7 cellular contexts compared by ENCODE assay signal in the genomic region with DNA sequence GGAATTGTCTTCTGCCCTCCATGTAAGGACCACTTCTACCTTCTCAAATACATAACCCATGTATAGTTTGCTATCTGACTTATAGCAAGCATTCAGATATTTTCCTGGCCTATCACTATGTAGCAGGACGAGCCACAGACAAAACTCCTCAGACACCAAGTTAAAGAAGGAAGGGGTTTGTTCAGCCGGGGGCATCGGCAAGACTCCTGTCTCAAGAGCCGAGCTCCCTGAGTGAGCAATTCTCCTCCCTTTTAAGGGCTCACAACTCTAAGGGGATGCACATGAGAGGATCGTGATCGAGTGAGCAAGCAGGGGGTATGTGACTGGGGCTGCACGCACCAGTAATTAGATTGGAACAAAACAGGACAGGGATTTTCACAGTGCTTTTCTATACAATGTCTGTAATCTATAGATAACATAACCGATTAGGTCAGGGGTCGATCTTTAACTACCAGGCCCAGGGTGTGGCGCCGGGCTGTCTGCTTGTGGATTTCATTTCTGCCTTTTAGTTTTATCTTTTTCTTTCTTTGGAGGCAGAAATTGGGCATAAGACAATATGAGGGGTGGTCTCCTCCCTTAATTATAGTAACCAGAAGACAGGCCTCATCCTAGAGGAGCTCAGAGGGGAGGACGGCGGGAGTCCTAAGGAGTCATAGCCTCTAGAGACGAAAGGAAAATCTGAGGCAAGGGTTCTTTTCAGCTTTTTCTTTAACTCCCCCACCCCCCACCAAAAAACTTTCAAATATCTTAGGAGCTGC. TPM values are rescaled to one million over a fixed set of nuclear protein-coding genes. Genes with fewer than 3 reads are reported as not detected.
DNase-seq lines count a peak whose midpoint lies in the region; ATAC-seq, FAIRE-seq and TF ChIP-seq lines count a peak whose summit lies in the region.
"Not testable (repeated sequence)": the region's sequence is repeated elsewhere in the genome, so short reads cannot be mapped to it uniquely, and the experiment has no call there.

No MANE protein-coding gene starts in this region.

- not testable (repeated sequence) for H2BK15ac ChIP-seq in H1 (ENCODE audit: low read length)

- not testable (repeated sequence) for H3K27ac ChIP-seq in H1 (ENCODE audit: low read depth, low read length); neural progenitor cell; aorta (ENCODE audit: low read depth in 1 of 2, low read length in 2 of 2)
- H3K27ac ChIP-seq in heart left ventricle (peak overlapping the region in 8 of 12 donors; percentile 15 to 70 (median 50)), iPS-20b (ENCODE audit: low read length) (peak overlapping the region; percentile 41)

- H2BK12ac ChIP-seq in H1 (ENCODE audit: low read depth, low read length) = peak overlapping the region; percentile 29; the same call in 1 of the 2 replicates

- peak overlapping the region; percentile 25 for H2BK120ac ChIP-seq in H1 (replicated peaks; ENCODE audit: low read depth, low read length)

- H3K56ac ChIP-seq in H1 (replicated peaks; ENCODE audit: insufficient read length, low read depth, low read length) = not testable (repeated sequence)

- 90% methylated on average over 14 of the region's 14 CpGs; no CpG with 5 or more reads in 1 of the 2 experiments for WGBS in H1 (ENCODE audit: extremely low coverage in 1 of 2, insufficient coverage in 1 of 2, insufficient read length in 1 of 2, insufficient replicate concordance in 2 of 2, low coverage in 1 of 2, low lambda C conversion rate in 2 of 2, missing lambda C conversion rate in 1 of 2), 2 experiments
- WGBS in heart left ventricle, 4 donors = 79 to 91% (median 89%) methylated on average over 14 of the region's 14 CpGs
- 71 to 76% methylated on average over 12 to 13 of the region's 14 CpGs for WGBS in aorta, 2 donors

- POLR2A ChIA-PET in H1 (lab: Charles Lee; ENCODE audit: partially characterized antibody) = interaction anchor here (1.0 to 2.9 kb wide), 2 partner anchors 11 to 45 kb away, joined by 3 to 12 read pairs; a partner anchor contains a TSS

- not testable (repeated sequence) for H3F3A ChIP-seq in neural progenitor cell (ENCODE audit: low read depth)

- not testable (repeated sequence) for H3K36me3 Mint-ChIP-seq in T-helper 17 cell (ENCODE audit: low read depth)
- peaks cover 10% of the 10 kb centered on the region for H3K36me3 Mint-ChIP-seq in neural progenitor cell

- not testable (repeated sequence) for H3K9ac ChIP-seq in H1 (replicated peaks in 1 of 4; ENCODE audit: extremely low read depth in 1 of 4, low read depth in 3 of 4, low read length in 3 of 4); neural progenitor cell
- H3K9ac ChIP-seq in iPS-20b (ENCODE audit: low read depth, low read length) = peak overlapping the region; percentile 66; the same call in 1 of the 2 replicates

- not testable (repeated sequence) for H3K4me1 ChIP-seq in BE2C; aorta (ENCODE audit: control insufficient read depth in 1 of 2, insufficient read depth in 2 of 2, low read length in 2 of 2)
- H3K4me1 ChIP-seq in H1 (replicated peaks in 1 of 4; ENCODE audit: control insufficient read depth in 3 of 4, insufficient read depth in 4 of 4, low read length in 3 of 4) = peaks cover 3 to 32% (median 26%) of the 10 kb centered on the region in 4 experiments; a peak in 6 of 7 replicates
- H3K4me1 ChIP-seq in heart left ventricle = peaks cover 0 to 37% (median 27%) of the 10 kb centered on the region in 12 donors
- H3K4me1 ChIP-seq in iPS-20b (ENCODE audit: insufficient read depth, low read length) = peaks cover 63% of the 10 kb centered on the region
- H3K4me1 ChIP-seq in neural progenitor cell = peaks cover 23% of the 10 kb centered on the region

- H3K14ac ChIP-seq in H1 (ENCODE audit: insufficient read length) = not testable (repeated sequence)

- ATAC-seq in T-helper 17 cell, heart left ventricle: not testable (repeated sequence)
- ATAC-seq in aorta (ENCODE audit: low FRiP score) = peak; percentile 31

- not testable (repeated sequence) for TF ChIP-seq RAD21 in H1 (IDR thresholded peaks at IDR 0.05 in 1 of 2, conservative IDR thresholded peaks at IDR 0.05 in 1 of 2; ENCODE audit: low read depth in 2 of 2, low read length in 2 of 2)

- not testable (repeated sequence) for H3K4me3 ChIP-seq in BE2C (ENCODE audit: low read depth, low read length); H1 (ENCODE audit: extremely low read depth in 1 of 4, insufficient read depth in 2 of 4, low read depth in 3 of 4, low read length in 4 of 4); heart left ventricle; iPS-20b (ENCODE audit: low read length); neural progenitor cell; aorta (ENCODE audit: low read length in 2 of 2)

- H3K4me1 Mint-ChIP-seq in T-helper 17 cell = not testable (repeated sequence)
- H3K4me1 Mint-ChIP-seq in neural progenitor cell = peaks cover 57% of the 10 kb centered on the region

- not testable (repeated sequence) for H3K4me3 Mint-ChIP-seq in T-helper 17 cell, neural progenitor cell

- H2AFZ ChIP-seq in H1 (ENCODE audit: low read length); neural progenitor cell (replicated peaks): not testable (repeated sequence)

- H3K9me3 ChIP-seq in BE2C; T-helper 17 cell (ENCODE audit: control insufficient read depth, low read length, poor library complexity, severe bottlenecking); H1 (ENCODE audit: insufficient read depth in 2 of 2, low read depth in 1 of 2, low read length in 1 of 2); heart left ventricle; iPS-20b (ENCODE audit: insufficient read depth, low read depth, low read length); neural progenitor cell (ENCODE audit: low read depth); aorta (ENCODE audit: control insufficient read depth, low read length): not testable (repeated sequence)

- CTCF ChIA-PET in H1 (lab: Charles Lee; ENCODE audit: partially characterized antibody) = interaction anchor here (0.6 to 2.2 kb wide), 5 partner anchors 10 to 196 kb away, joined by 3 to 8 read pairs (median 4); a partner anchor contains a TSS

- not testable (repeated sequence) for H2AK5ac ChIP-seq in H1 (ENCODE audit: low read depth, low read length)

- TF ChIP-seq CTCF in BE2C (IDR thresholded peaks at IDR 0.05; ENCODE audit: low read depth, low read length); H1 (IDR thresholded peaks at IDR 0.05; ENCODE audit: control extremely low read depth in 1 of 3, insufficient read depth in 1 of 3, low read depth in 1 of 3, low read length in 3 of 3); heart left ventricle (IDR thresholded peaks at IDR 0.05); neural progenitor cell (IDR thresholded peaks at IDR 0.05): not testable (repeated sequence)

- not testable (repeated sequence) for H3K4me2 ChIP-seq in H1 (ENCODE audit: insufficient read depth in 1 of 2, low read depth in 2 of 2, low read length in 2 of 2); neural progenitor cell

- H3K27me3 ChIP-seq in BE2C; H1 (replicated peaks in 1 of 4; ENCODE audit: control insufficient read depth in 3 of 4, extremely low read depth in 1 of 4, insufficient read depth in 3 of 4, low read length in 3 of 4); heart left ventricle; iPS-20b (ENCODE audit: insufficient read depth, low read length); neural progenitor cell; aorta (ENCODE audit: control insufficient read depth in 1 of 2, insufficient read depth in 2 of 2, low read length in 1 of 2): not testable (repeated sequence)

- not testable (repeated sequence) for H3K9me3 Mint-ChIP-seq in neural progenitor cell

- not testable (repeated sequence) for H3K4ac ChIP-seq in H1 (replicated peaks; ENCODE audit: insufficient read length, low read depth, low read length)

- H4K8ac ChIP-seq in H1 (ENCODE audit: extremely low read depth, insufficient read depth, low read length) = not testable (repeated sequence)

- H4K91ac ChIP-seq in H1 (replicated peaks; ENCODE audit: insufficient read length, low read length) = peak overlapping the region; percentile 68

- not testable (repeated sequence) for TF ChIP-seq POLR2A in H1 (IDR thresholded peaks at IDR 0.05; ENCODE audit: control extremely low read depth in 1 of 2, low read depth in 2 of 2, low read length in 2 of 2); heart left ventricle (IDR thresholded peaks at IDR 0.05)

- H3K23ac ChIP-seq in H1 (ENCODE audit: insufficient read length) = not testable (repeated sequence)

- H2BK5ac ChIP-seq in H1 (ENCODE audit: low read depth, low read length) = peak overlapping the region; percentile 16; the same call in 1 of the 2 replicates

- intact Hi-C loops in heart left ventricle (cut with DNase I) = not testable (repeated sequence)
- intact Hi-C loops in aorta (cut with DNase I) = loop anchor here in 1 of 2 donors (5.0 kb wide), 1 partner anchor 41 kb away; no protein-coding TSS in a partner anchor

- not testable (repeated sequence) for H2BK20ac ChIP-seq in H1 (ENCODE audit: low read length)

- peak overlapping the region; percentile 29 for H3K27ac Mint-ChIP-seq in T-helper 17 cell
- not testable (repeated sequence) for H3K27ac Mint-ChIP-seq in neural progenitor cell

- H3K79me1 ChIP-seq in H1 (ENCODE audit: low read depth, low read length) = not testable (repeated sequence)

- H3K23me2 ChIP-seq in H1 (ENCODE audit: low read depth, low read length) = not testable (repeated sequence)

- TF ChIP-seq EP300 in H1 (IDR thresholded peaks at IDR 0.05; ENCODE audit: borderline replicate concordance in 1 of 2, low read depth in 2 of 2, low read length in 2 of 2) = not testable (repeated sequence)

- H4K20me1 ChIP-seq in H1 (replicated peaks in 1 of 2; ENCODE audit: control insufficient read depth in 1 of 2, insufficient read depth in 2 of 2, low read length in 2 of 2); neural progenitor cell (ENCODE audit: low read depth): not testable (repeated sequence)

- H4K5ac ChIP-seq in H1 (ENCODE audit: insufficient read length, low read depth, low read length) = not testable (repeated sequence)

- H3K27me3 Mint-ChIP-seq in T-helper 17 cell; neural progenitor cell (ENCODE audit: insufficient read depth, low read depth): not testable (repeated sequence)

- H3K18ac ChIP-seq in H1 (ENCODE audit: extremely low read depth, low read length) = 0 out of 2 replicates have a peak overlapping the region, but pooled peaks have one; percentile 53

- not testable (repeated sequence) for H3K36me3 ChIP-seq in BE2C; H1 (ENCODE audit: control insufficient read depth in 2 of 4, insufficient read depth in 4 of 4, low read length in 3 of 4); heart left ventricle; iPS-20b (ENCODE audit: insufficient read depth, low read depth, low read length); neural progenitor cell; aorta (ENCODE audit: control insufficient read depth in 1 of 2, insufficient read depth in 2 of 2, low read length in 1 of 2)

- not testable (repeated sequence) for H3K79me2 ChIP-seq in H1 (ENCODE audit: control insufficient read depth in 1 of 2, insufficient read depth in 2 of 2, low read length in 2 of 2); neural progenitor cell (ENCODE audit: low read depth)

- not testable (repeated sequence) for FAIRE-seq in H1 (lab: Jason Lieb, UNC)

- DNase-seq in BE2C (peak; percentile 14), neural progenitor cell (ENCODE audit: low spot score) (peak; percentile 1)
- not testable (repeated sequence) for DNase-seq in T-helper 17 cell; H1 (ENCODE audit: low read depth in 1 of 2, low spot score in 2 of 2); heart left ventricle; aorta

RNA-seq across cellular contexts. Expression of a gene that starts 44.9 kb away (rescaled TPM):
- polyA plus RNA-seq in BE2C (2012; ENCODE audit: insufficient read depth, insufficient read length, low read depth) = 3.7 TPM
- total RNA-seq in T-helper 17 cell (10 to 100 TPM; 19.2 to 32.3 TPM), heart left ventricle (10 to 100 TPM in 8 of 9 donors, 1 to 10 TPM in 1; 9.7 to 37.3 (median 11.1) TPM), neural progenitor cell (ENCODE audit: low replicate concordance) (30.0 and 43.7 TPM in 2 replicates), aorta (10 to 100 TPM; 49.8 to 96.7 TPM)
- total RNA-seq in H1 (2021; fragmentation: NEBNext Ultra II Directional; extraction: Animal tissue kit (Norgen Biotek cat#: 25700)) = 88.0 and 94.4 TPM in 2 replicates
- polyA plus RNA-seq in H1 (2011; rRNA removed) (32.5 and 41.8 TPM in 2 replicates), heart left ventricle (1 to 10 TPM; 3.2 to 6.3 TPM), aorta (10 to 100 TPM in 1 of 2 donors, 1 to 10 TPM in 1; 8.5 to 15.9 TPM)
- 28.3 TPM for polyA plus RNA-seq in H1 (2011; cell fraction: cytosol; rRNA removed)
- polyA plus RNA-seq in H1 (2011; cell fraction: nucleus; rRNA removed) = 65.3 TPM
- polyA plus RNA-seq in H1 (2012, experiment 1 of 2) = 32.5 to 44.3 TPM (median 39.1 TPM) in 4 replicates
- 3.6 TPM for polyA plus RNA-seq in H1 (2012, experiment 2 of 2)
- 49.6 TPM for polyA plus RNA-seq in H1 (2013, experiment 1 of 2)
- 54.4 TPM for polyA plus RNA-seq in H1 (2013, experiment 2 of 2)
- 92.5 and 116 TPM in 2 replicates for polyA minus RNA-seq in H1 (2011; rRNA and poly(A)+ RNA removed)
- 29.2 TPM for polyA minus RNA-seq in H1 (2011; cell fraction: cytosol; rRNA and poly(A)+ RNA removed)
- 98.4 TPM for polyA minus RNA-seq in H1 (2011; cell fraction: nucleus; rRNA and poly(A)+ RNA removed)

RNA-seq across cellular contexts. Expression of a gene that starts 46.1 kb away (rescaled TPM):
- 24.8 TPM for polyA plus RNA-seq in BE2C (2012; ENCODE audit: insufficient read depth, insufficient read length, low read depth)
- total RNA-seq in T-helper 17 cell = 100 to 1,000 TPM; 199 to 216 TPM
- 77.9 and 79.1 TPM in 2 replicates for total RNA-seq in H1 (2021; fragmentation: NEBNext Ultra II Directional; extraction: Animal tissue kit (Norgen Biotek cat#: 25700))
- 31.5 and 33.2 TPM in 2 replicates for polyA plus RNA-seq in H1 (2011; rRNA removed)
- 27.3 TPM for polyA plus RNA-seq in H1 (2011; cell fraction: cytosol; rRNA removed)
- polyA plus RNA-seq in H1 (2011; cell fraction: nucleus; rRNA removed) = 19.8 TPM
- polyA plus RNA-seq in H1 (2012, experiment 1 of 2) = 36.6 to 49.2 TPM (median 41.4 TPM) in 4 replicates
- polyA plus RNA-seq in H1 (2012, experiment 2 of 2) = 19.4 TPM
- polyA plus RNA-seq in H1 (2013, experiment 1 of 2) = 35.9 TPM
- 35.1 TPM for polyA plus RNA-seq in H1 (2013, experiment 2 of 2)
- polyA minus RNA-seq in H1 (2011; rRNA and poly(A)+ RNA removed) = 86.5 and 91.0 TPM in 2 replicates
- polyA minus RNA-seq in H1 (2011; cell fraction: cytosol; rRNA and poly(A)+ RNA removed) = 37.2 TPM
- 34.1 TPM for polyA minus RNA-seq in H1 (2011; cell fraction: nucleus; rRNA and poly(A)+ RNA removed)
- 100 to 1,000 TPM in 5 of 9 donors, 10 to 100 TPM in 4; 81.5 to 150 (median 103) TPM for total RNA-seq in heart left ventricle
- 10 to 100 TPM; 24.8 to 68.5 TPM for polyA plus RNA-seq in heart left ventricle
- total RNA-seq in neural progenitor cell (ENCODE audit: low replicate concordance) = 63.0 and 64.9 TPM in 2 replicates
- total RNA-seq in aorta = 10 to 100 TPM; 77.2 to 78.0 TPM
- 10 to 100 TPM; 30.8 to 32.2 TPM for polyA plus RNA-seq in aorta
